23 cellular contexts compared by ENCODE assay signal in the genomic region with DNA sequence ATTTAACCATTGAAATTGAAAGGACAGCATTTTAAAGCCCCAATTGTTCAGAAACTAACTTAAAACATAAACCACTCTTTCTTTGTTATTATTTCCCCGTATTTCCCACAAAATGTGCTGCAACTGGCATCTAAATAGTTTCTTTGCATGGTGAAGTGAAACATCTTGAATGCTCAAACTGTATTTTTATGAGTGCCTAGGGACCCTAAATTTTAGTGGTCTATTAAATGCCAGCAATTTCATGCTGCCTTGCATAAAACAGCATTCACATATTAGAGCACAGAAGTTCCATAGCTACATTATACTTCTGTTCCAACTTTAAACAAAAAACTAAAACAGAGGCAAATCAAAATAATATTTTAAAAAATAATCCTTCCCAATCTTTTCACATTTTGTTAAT.
"Had no signal": no experiment of that assay in that cellular context is flagged by ENCODE, and none has a peak within 500 bp of the region (broad histone marks: within the 10 kb centered on the region; RNA-seq: fewer than 3 reads in every experiment).

No MANE protein-coding gene starts in this region.

- H3K27me3 ChIP-seq: colonic mucosa, esophagus muscularis mucosa, ovary, sigmoid colon, suprapubic skin, transverse colon, upper lobe of right lung, uterus had no signal

- DNase-seq: colonic mucosa; dermis blood vessel endothelial cell; effector memory CD4-positive, alpha-beta T cell; head of caudate nucleus; left ventricle myocardium superior; lower lobe of right lung; natural killer cell; occipital lobe; ovary; posterior cingulate gyrus; psoas muscle; right cardiac atrium; sigmoid colon; stimulated activated CD4-positive, alpha-beta T cell treated with anti-CD3 and anti-CD28 coated beads, Interleukin-15, amount 100 ng/mL, for 24 hours; stimulated activated CD4-positive, alpha-beta T cell treated with anti-CD3 and anti-CD28 coated beads, Interleukin-2, amount 100 ng/mL, for 48 hours; stimulated activated naive B cell treated with anti-CD40 and anti-IgM and Interleukin-4, amounts not matched to agents 10 μg/mL and 1 μg/mL and 100 μg/mL, for 72 hours; stimulated activated naive CD8-positive, alpha-beta T cell treated with anti-CD3 and anti-CD28 coated beads, Interleukin-15, amount 100 ng/mL, for 72 hours; transverse colon; upper lobe of right lung; uterus had no signal

- H3K9me3 ChIP-seq: colonic mucosa, esophagus muscularis mucosa, lower lobe of right lung, ovary, psoas muscle, sigmoid colon, suprapubic skin, transverse colon, upper lobe of right lung, uterus had no signal

- H3K4me3 ChIP-seq: colonic mucosa, esophagus muscularis mucosa, lower lobe of right lung, ovary, psoas muscle, sigmoid colon, skin epidermis, suprapubic skin, transverse colon, upper lobe of right lung, uterus had no signal

- H3K4me1 ChIP-seq: colonic mucosa had no signal

- H3K27ac ChIP-seq: colonic mucosa, esophagus muscularis mucosa, lower lobe of right lung, ovary, psoas muscle, skin epidermis, suprapubic skin, transverse colon, upper lobe of right lung, uterus had no signal

- H3K36me3 ChIP-seq: colonic mucosa, ovary, suprapubic skin, upper lobe of right lung, uterus had no signal
